In the genomic region with DNA sequence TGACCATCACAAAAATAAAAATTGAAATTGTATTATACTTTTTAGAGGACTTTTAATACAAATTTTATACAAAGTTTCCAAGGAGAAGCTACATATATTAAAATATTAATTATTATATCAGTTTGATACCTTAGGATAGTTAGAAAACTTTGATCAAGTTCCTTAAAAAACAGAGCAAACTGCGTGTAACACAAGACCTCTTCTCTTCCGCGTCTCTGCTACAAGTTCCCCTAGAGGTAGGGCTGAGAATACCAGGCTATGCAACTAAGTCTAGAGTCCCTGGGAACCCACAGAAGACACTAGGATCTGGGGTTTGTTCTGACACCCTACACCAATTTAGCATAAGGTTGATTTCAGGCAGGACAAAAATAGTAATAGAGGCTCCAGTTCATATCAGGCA, we compare ENCODE assay signal across 12 cellular contexts.
DNase-seq lines count a peak whose midpoint lies in the region; ATAC-seq, FAIRE-seq and TF ChIP-seq lines count a peak whose summit lies in the region.
"Had no signal": no experiment of that assay in that cellular context is flagged by ENCODE, and none has a peak within 500 bp of the region (broad histone marks: within the 10 kb centered on the region; RNA-seq: fewer than 3 reads in every experiment).

No MANE protein-coding gene starts in this region.

- H3K9ac ChIP-seq in GM23248 = no peak overlapping the region

- H3K4me1 ChIP-seq in GM23248 (ENCODE audit: insufficient read depth) = no peaks in the 10 kb centered on the region
- H3K4me1 ChIP-seq in RWPE2 (ENCODE audit: insufficient read depth, poor library complexity, severe bottlenecking) = no peaks in the 10 kb centered on the region
- H3K4me1 ChIP-seq in small intestine (ENCODE audit: control insufficient read depth in 2 of 2, insufficient read depth in 1 of 2, low read depth in 1 of 2, low read length in 1 of 2) = no peaks in the 10 kb centered on the region

- WGBS in GM23248 (ENCODE audit: low coverage in 1 of 2, low lambda C conversion rate in 2 of 2, missing lambda C conversion rate in 2 of 2), 2 experiments = 6 to 16% methylated on average over 3 of the region's 3 CpGs
- WGBS in small intestine, 3 donors = 24 to 37% (median 36%) methylated on average over 3 of the region's 3 CpGs

- H2AFZ ChIP-seq in GM23248 = no peak overlapping the region

- H3K4me3 ChIP-seq in GM23248 = no peak overlapping the region
- H3K4me3 ChIP-seq in RWPE2 (ENCODE audit: severe bottlenecking) = no peak overlapping the region
- no peak overlapping the region for H3K4me3 ChIP-seq in small intestine (ENCODE audit: low read depth in 1 of 2, low read length in 2 of 2)

- H3F3A ChIP-seq in GM23248 (ENCODE audit: insufficient read depth) = no peaks in the 10 kb centered on the region

- H3K36me3 ChIP-seq in GM23248 (ENCODE audit: low read depth) = no peaks in the 10 kb centered on the region
- H3K36me3 ChIP-seq in RWPE2 (ENCODE audit: low read depth) = no peaks in the 10 kb centered on the region
- H3K36me3 ChIP-seq in small intestine (ENCODE audit: control insufficient read depth in 2 of 2, insufficient read depth in 2 of 2, low read length in 2 of 2) = no peaks in the 10 kb centered on the region

- no peaks in the 10 kb centered on the region for H4K20me1 ChIP-seq in GM23248 (ENCODE audit: insufficient read depth)

- ATAC-seq in RWPE2 (ENCODE audit: low read depth) = peak; percentile 85
- no peak for ATAC-seq in left ventricle myocardium superior
- no peak for ATAC-seq in GM18873 (IDR thresholded peaks at IDR 0.05; ENCODE audit: low FRiP score, unreplicated experiment)

- H3K9me3 ChIP-seq in GM23248 (ENCODE audit: low read depth) (no peaks in the 10 kb centered on the region), RWPE2 (ENCODE audit: severe bottlenecking) (no peaks in the 10 kb centered on the region), small intestine (ENCODE audit: control insufficient read depth, low read depth) (no peaks in the 10 kb centered on the region)

- DNase-seq in AG08395 (ENCODE audit: low spot score) = peak; percentile 7
- peak; percentile 43 for DNase-seq in GM23248
- no peak for DNase-seq in RWPE2 (ENCODE audit: low spot score)
- peak; percentile 17 for DNase-seq in iPS DF 19.7 (ENCODE audit: low read depth, low spot score)
- no peak for DNase-seq in HK-2 (ENCODE audit: unreplicated experiment)
- no peak for DNase-seq in small intestine
- no peak for DNase-seq in left ventricle myocardium superior
- DNase-seq: cerebellar nuclear complex, NCI-H1092, posterior cingulate gyrus, SHP77 treated with DMSO at 0.1 percent for 48 hours had no signal

- no peaks in the 10 kb centered on the region; the same call in 1 of the 2 replicates for H3K9me2 ChIP-seq in GM23248 (ENCODE audit: insufficient read depth)

- H3K27me3 ChIP-seq in GM23248 (replicated peaks; ENCODE audit: insufficient read depth) (no peaks in the 10 kb centered on the region; the same call in 1 of the 2 replicates), RWPE2 (ENCODE audit: insufficient read depth, poor library complexity, severe bottlenecking) (peaks cover 8% of the 10 kb centered on the region), small intestine (ENCODE audit: control insufficient read depth in 2 of 2, insufficient read depth in 2 of 2, low read length in 2 of 2) (no peaks in the 10 kb centered on the region)

- no peaks in the 10 kb centered on the region for H3K79me2 ChIP-seq in GM23248 (ENCODE audit: insufficient read depth)

- in situ Hi-C loops in GM23248 (cut with MboI) = no loop called here

- TF ChIP-seq CTCF in RWPE2 (IDR thresholded peaks at IDR 0.05; ENCODE audit: poor library complexity, severe bottlenecking) = peak; percentile 39

- no peak for FAIRE-seq in small intestine (lab: Jason Lieb, UNC)

- no peak overlapping the region for H3K4me2 ChIP-seq in GM23248 (ENCODE audit: unreplicated experiment)

- no peak overlapping the region for H3K27ac ChIP-seq in GM23248
- no peak overlapping the region for H3K27ac ChIP-seq in RWPE2 (ENCODE audit: poor library complexity, severe bottlenecking)
- no peak overlapping the region for H3K27ac ChIP-seq in small intestine (ENCODE audit: low read depth in 1 of 2, low read length in 1 of 2)

- intact Hi-C loops in left ventricle myocardium superior (cut with micrococcal nuclease) = no loop called here

Comparison
In these comparisons a context has a peak if more than half of its experiments do, and no peak if none do; other contexts are left out.
1. DNase-seq: peak in AG08395 (single experiment), GM23248 (single experiment) and iPS DF 19.7 (single experiment); none in RWPE2 (single experiment), HK-2 (single experiment), small intestine (single experiment) and left ventricle myocardium superior (single experiment).